9 cellular contexts compared by ENCODE assay signal in the genomic region with DNA sequence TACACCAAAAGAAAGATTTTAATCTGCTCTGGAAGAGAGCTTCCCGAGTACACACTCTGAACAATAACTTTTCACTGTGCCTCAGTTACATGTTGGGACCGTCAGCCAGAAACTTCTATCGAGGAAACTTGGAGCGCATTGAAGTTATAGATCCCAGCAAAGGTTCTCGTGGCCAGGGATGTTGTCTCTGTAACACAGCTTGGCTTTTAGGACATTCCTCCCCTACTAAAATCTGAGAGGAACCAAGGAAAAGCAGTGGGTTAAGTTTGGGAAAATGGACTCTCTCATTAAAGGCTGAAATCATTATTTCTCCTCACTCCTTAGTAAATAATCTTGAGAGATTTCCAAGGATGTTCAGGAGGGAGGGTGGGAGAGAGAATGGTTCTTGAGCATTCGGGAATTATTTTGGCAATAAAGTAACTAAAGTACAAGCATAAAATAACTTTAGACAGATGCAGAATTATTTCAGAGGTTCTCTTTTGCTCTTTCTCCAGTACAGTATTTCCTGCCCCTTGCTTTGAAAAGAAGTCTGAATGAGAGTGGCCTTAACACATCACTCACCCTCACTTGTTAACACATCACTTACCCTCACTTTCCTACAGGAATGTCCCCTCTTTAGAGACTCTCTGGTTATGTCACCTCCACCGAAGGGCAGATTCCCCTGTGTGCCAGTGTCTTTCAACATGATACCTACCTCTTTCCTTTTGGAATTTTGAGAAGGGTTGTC. TPM values are rescaled to one million over a fixed set of nuclear protein-coding genes. Genes with fewer than 3 reads are reported as not detected.
DNase-seq lines count a peak whose midpoint lies in the region; ATAC-seq and TF ChIP-seq lines count a peak whose summit lies in the region.
"Had no signal": no experiment of that assay in that cellular context is flagged by ENCODE, and none has a peak within 500 bp of the region (broad histone marks: within the 10 kb centered on the region; RNA-seq: fewer than 3 reads in every experiment).

No MANE protein-coding gene starts in this region.

- CTCF ChIA-PET in SK-N-SH (lab: Yijun Ruan, JAX) (interaction anchor here (0.6 to 4.6 kb wide), 12 partner anchors 12 to 1109 kb away, joined by 3 to 43 read pairs (median 3); no protein-coding TSS in a partner anchor), activated B cell treated with CpG ODN at 0.5 μM for 24 hours (lab: Charles Lee) (interaction anchor here (1.5 kb wide), 1 partner anchor 31 kb away, joined by 6 read pairs; no protein-coding TSS in a partner anchor)

- peaks cover 38% of the 10 kb centered on the region for H3K4me1 Mint-ChIP-seq in activated B cell treated with CpG ODN at 0.5 μM for 24 hours

- peak overlapping the region; percentile 17 to 76; a peak in 3 of 4 replicates for H3K4me3 ChIP-seq in SK-N-SH (ENCODE audit: low read depth in 2 of 2, low read length in 1 of 2)
- H3K4me3 ChIP-seq in iPS-15b (ENCODE audit: low read depth, low read length): peak overlapping the region; percentile 35
- peak overlapping the region; percentile 74 to 93 (median 81) for H3K4me3 ChIP-seq in subcutaneous abdominal adipose tissue (ENCODE audit: low read depth in 1 of 5, low read length in 5 of 5)

- 50% methylated on average over 7 of the region's 7 CpGs for WGBS in SK-N-SH (ENCODE audit: low lambda C conversion rate)

- H3K27me3 ChIP-seq in SK-N-SH (ENCODE audit: insufficient read depth): no peaks in the 10 kb centered on the region
- H3K27me3 ChIP-seq in iPS-15b (ENCODE audit: control insufficient read depth, insufficient read depth, low read length): peaks cover 66% of the 10 kb centered on the region
- H3K27me3 ChIP-seq in subcutaneous abdominal adipose tissue (ENCODE audit: control insufficient read depth in 5 of 5, insufficient read depth in 4 of 5, low read length in 5 of 5): no peaks in the 10 kb centered on the region

- H3K36me3 ChIP-seq in SK-N-SH (replicated peaks in 1 of 2; ENCODE audit: control insufficient read depth in 1 of 2, insufficient read depth in 2 of 2, low read length in 1 of 2) (no peaks in the 10 kb centered on the region), iPS-15b (ENCODE audit: control insufficient read depth, insufficient read depth, low read length) (no peaks in the 10 kb centered on the region), subcutaneous abdominal adipose tissue (ENCODE audit: control insufficient read depth in 5 of 5, insufficient read depth in 5 of 5, low read length in 5 of 5) (no peaks in the 10 kb centered on the region)
- H3K36me3 ChIP-seq: BLaER1 treated with 17β-estradiol and CSF1 and Interleukin-3, amounts not matched to agents 10 nM and 100 nM had no signal

- no peak for ATAC-seq in SK-N-SH treated with all-trans-retinoic acid at 6 μM for 48 hours
- ATAC-seq in activated B cell treated with CpG ODN at 0.5 μM for 24 hours (ENCODE audit: low read depth): no peak
- ATAC-seq in HG03039 (IDR thresholded peaks at IDR 0.05; ENCODE audit: unreplicated experiment): no peak

- no peak for TF ChIP-seq RAD21 in SK-N-SH (IDR thresholded peaks at IDR 0.05; ENCODE audit: low read length)

- peaks cover 40% of the 10 kb centered on the region for H3F3A ChIP-seq in SK-N-SH (replicated peaks; ENCODE audit: insufficient read depth)

- H3K79me2 ChIP-seq in SK-N-SH (ENCODE audit: insufficient read depth): peaks cover 20% of the 10 kb centered on the region; the same call in 1 of the 2 replicates

- H3K27me3 Mint-ChIP-seq in activated B cell treated with CpG ODN at 0.5 μM for 24 hours: peaks cover 47% of the 10 kb centered on the region

- DNase-seq in SK-N-SH: no peak
- DNase-seq in activated B cell treated with CpG ODN at 0.5 μM for 24 hours: no peak
- DNase-seq in iPS-NIHi7 (ENCODE audit: extremely low spot score): no peak
- no peak for DNase-seq in T1000 (lab: John Stamatoyannopoulos, UW)

- TF ChIP-seq CTCF in SK-N-SH (IDR thresholded peaks at IDR 0.05): no peak
- no peak for TF ChIP-seq CTCF in activated B cell treated with CpG ODN at 0.5 μM for 24 hours (IDR thresholded peaks at IDR 0.05)

- H3K9ac ChIP-seq in SK-N-SH (peak overlapping the region; percentile 48; the same call in 1 of the 2 replicates), iPS-15b (ENCODE audit: low read depth, low read length) (no peak overlapping the region), subcutaneous abdominal adipose tissue (ENCODE audit: low read length in 5 of 5) (peak overlapping the region in 3 of 5 donors; percentile 11 to 30 (median 16))
- H3K9ac ChIP-seq: BLaER1 treated with 17β-estradiol and CSF1 and Interleukin-3, amounts not matched to agents 10 nM and 100 nM had no signal

- intact Hi-C loops in activated B cell treated with CpG ODN at 0.5 μM for 24 hours (cut with micrococcal nuclease): loop anchor here (5.0 kb wide), 1 partner anchor 38 kb away; no protein-coding TSS in a partner anchor

- no peaks in the 10 kb centered on the region for H3K9me2 ChIP-seq in SK-N-SH

- peaks cover 7% of the 10 kb centered on the region for H3K36me3 Mint-ChIP-seq in activated B cell treated with CpG ODN at 0.5 μM for 24 hours (ENCODE audit: low read depth)

- peak overlapping the region; percentile 80 to 91 for H3K27ac ChIP-seq in SK-N-SH (ENCODE audit: low read depth in 2 of 2, low read length in 1 of 2)
- peak overlapping the region; percentile 66 for H3K27ac ChIP-seq in subcutaneous abdominal adipose tissue (ENCODE audit: low read depth, low read length)
- H3K27ac ChIP-seq: BLaER1 treated with 17β-estradiol and CSF1 and Interleukin-3, amounts not matched to agents 10 nM and 100 nM had no signal

- no peak overlapping the region for H3K27ac Mint-ChIP-seq in activated B cell treated with CpG ODN at 0.5 μM for 24 hours

- H3K4me1 ChIP-seq in SK-N-SH (ENCODE audit: control insufficient read depth in 1 of 2, insufficient read depth in 2 of 2, low read depth in 1 of 2, low read length in 1 of 2) (peaks cover 40 to 42% of the 10 kb centered on the region in 2 experiments), iPS-15b (ENCODE audit: control insufficient read depth, insufficient read depth, low read length) (peaks cover 33% of the 10 kb centered on the region), subcutaneous abdominal adipose tissue (ENCODE audit: control insufficient read depth in 5 of 5, insufficient read depth in 5 of 5, low read length in 5 of 5) (peaks cover 9 to 65% (median 57%) of the 10 kb centered on the region in 5 donors)

- no peaks in the 10 kb centered on the region for H3K9me3 ChIP-seq in SK-N-SH
- H3K9me3 ChIP-seq in iPS-15b (ENCODE audit: control insufficient read depth, insufficient read depth, low read length): no peaks in the 10 kb centered on the region
- no peaks in the 10 kb centered on the region for H3K9me3 ChIP-seq in subcutaneous abdominal adipose tissue (ENCODE audit: control insufficient read depth in 5 of 5, low read length in 5 of 5)
- H3K9me3 ChIP-seq: BLaER1 treated with 17β-estradiol and CSF1 and Interleukin-3, amounts not matched to agents 10 nM and 100 nM had no signal

- no peaks in the 10 kb centered on the region for H4K20me1 ChIP-seq in SK-N-SH (ENCODE audit: insufficient read depth)

- H2AFZ ChIP-seq in SK-N-SH (ENCODE audit: low read depth): peak overlapping the region; percentile 86

- H3K4me3 Mint-ChIP-seq in activated B cell treated with CpG ODN at 0.5 μM for 24 hours: peak overlapping the region; percentile 49

- H3K9me3 Mint-ChIP-seq in activated B cell treated with CpG ODN at 0.5 μM for 24 hours: no peaks in the 10 kb centered on the region

- peak overlapping the region; percentile 82 for H3K4me2 ChIP-seq in SK-N-SH

- POLR2A ChIA-PET in SK-N-SH (lab: Yijun Ruan, JAX): interaction anchor here (0.6 kb wide), 1 partner anchor 216 kb away, joined by 3 read pairs; no protein-coding TSS in a partner anchor
- POLR2A ChIA-PET in activated B cell treated with CpG ODN at 0.5 μM for 24 hours (lab: Charles Lee): interaction anchor here (4.5 kb wide), 1 partner anchor 30 kb away, joined by 29 read pairs; no protein-coding TSS in a partner anchor

- no peak for TF ChIP-seq EP300 in SK-N-SH (IDR thresholded peaks at IDR 0.05; ENCODE audit: borderline replicate concordance in 1 of 2, low read depth in 1 of 2, low read length in 1 of 2)

TF ChIP-seq in SK-N-SH, 30 proteins besides CTCF, POLR2A, EP300 and RAD21 (continues in another document):
- TF ChIP-seq GATA2 (CRISPR knock-in tag; IDR thresholded peaks at IDR 0.05) (no peak), POLR2AphosphoS5 (IDR thresholded peaks at IDR 0.05; ENCODE audit: low read depth, low read length) (no peak), NFIC (IDR thresholded peaks at IDR 0.05; ENCODE audit: borderline replicate concordance) (no peak), FOXM1 (IDR thresholded peaks at IDR 0.05; ENCODE audit: low read depth) (no peak), JUND (IDR thresholded peaks at IDR 0.05) (no peak), EZH2phosphoT487 (IDR thresholded peaks at IDR 0.05; ENCODE audit: borderline replicate concordance, low read depth) (no peak)
- TF ChIP-seq, protein P1, sequence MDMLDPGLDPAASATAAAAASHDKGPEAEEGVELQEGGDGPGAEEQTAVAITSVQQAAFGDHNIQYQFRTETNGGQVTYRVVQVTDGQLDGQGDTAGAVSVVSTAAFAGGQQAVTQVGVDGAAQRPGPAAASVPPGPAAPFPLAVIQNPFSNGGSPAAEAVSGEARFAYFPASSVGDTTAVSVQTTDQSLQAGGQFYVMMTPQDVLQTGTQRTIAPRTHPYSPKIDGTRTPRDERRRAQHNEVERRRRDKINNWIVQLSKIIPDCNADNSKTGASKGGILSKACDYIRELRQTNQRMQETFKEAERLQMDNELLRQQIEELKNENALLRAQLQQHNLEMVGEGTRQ (IDR thresholded peaks at IDR 0.05; ENCODE audit: borderline replicate concordance, low read depth, low read length): no peak

TF ChIP-seq in SK-N-SH treated with all-trans-retinoic acid at 6 μM for 48 hours, 23 proteins besides CTCF, POLR2A, EP300 and RAD21 (continues in another document):
- no peak for TF ChIP-seq ZFP30 (CRISPR knock-in tag; IDR thresholded peaks at IDR 0.05)

RNA-seq across cellular contexts. Expression of a gene that starts 1.8 kb away (rescaled TPM):
- 3.3 and 4.1 TPM in 2 replicates for polyA plus RNA-seq in SK-N-SH (2012; rRNA removed)
- 2.1 and 2.7 TPM in 2 replicates for polyA plus RNA-seq in SK-N-SH (2012; cell fraction: cytosol; rRNA removed)
- 1.6 and 3.1 TPM in 2 replicates for polyA plus RNA-seq in SK-N-SH (2012; cell fraction: nucleus; rRNA removed)
- total RNA-seq in activated B cell treated with CpG ODN at 0.5 μM for 24 hours: 0.13 and 0.44 TPM in 2 replicates
